In genomic region chr11:114275295-114275694, GRCh38 we compare ENCODE assay signal across 13 cellular contexts. TPM values are rescaled to one million over a fixed set of nuclear protein-coding genes. Genes with fewer than 3 reads are reported as not detected.
"Had no signal": no experiment of that assay in that cellular context is flagged by ENCODE, and none has a peak within 500 bp of the region (broad histone marks: within the 10 kb centered on the region; RNA-seq: fewer than 3 reads in every experiment).

No MANE protein-coding gene starts in this region.

- H3K27me3 ChIP-seq: colonic mucosa, SJCRH30, thyroid gland had no signal

- H3K9me3 ChIP-seq: colonic mucosa, SJCRH30, thyroid gland had no signal

- H3K27ac ChIP-seq: colonic mucosa, SJCRH30, thyroid gland had no signal

- H3K36me3 ChIP-seq: colonic mucosa, SJCRH30, thyroid gland had no signal

- ATAC-seq: activated CD4-positive, CD25-positive, alpha-beta regulatory T cell treated with anti-CD3 and anti-CD28 coated beads, Interleukin-2, amount 50 U/mL, for 24 hours; activated naive CD8-positive, alpha-beta T cell treated with anti-CD3 and anti-CD28 coated beads, Interleukin-2, amount 50 U/mL, for 24 hours; activated T-cell treated with anti-CD3 and anti-CD28 coated beads, Interleukin-2, amount 50 U/mL, for 72 hours; left colon; stimulated activated effector memory CD8-positive, alpha-beta T cell treated with anti-CD3 and anti-CD28 coated beads, Interleukin-12 subunit alpha, Interleukin-12 subunit beta, amount 100 ng/mL, for 72 hours had no signal

- DNase-seq: activated naive CD8-positive, alpha-beta T cell treated with anti-CD3 and anti-CD28 coated beads, Interleukin-2, amount 50 U/mL, for 24 hours; activated T-cell treated with anti-CD3 and anti-CD28 coated beads, Interleukin-2, amount 50 U/mL, for 72 hours; colonic mucosa; glutamatergic neuron; left colon; nephron progenitor cell; retina; SJCRH30; thyroid gland had no signal

- H3K4me1 ChIP-seq: colonic mucosa, SJCRH30 had no signal

- H3K4me2 ChIP-seq: smooth muscle cell had no signal

- H3K4me3 ChIP-seq: colonic mucosa, SJCRH30, smooth muscle cell, thyroid gland had no signal

- FAIRE-seq: astrocyte had no signal

RNA-seq across cellular contexts. Expression of gene NNMT, which starts 20.9 kb away (rescaled TPM):
- total RNA-seq: activated T-cell treated with anti-CD3 and anti-CD28 coated beads, Interleukin-2, amount 50 U/mL, for 72 hours had no signal
